Comparison of ENCODE assay signal across 33 cellular contexts in the genomic region with DNA sequence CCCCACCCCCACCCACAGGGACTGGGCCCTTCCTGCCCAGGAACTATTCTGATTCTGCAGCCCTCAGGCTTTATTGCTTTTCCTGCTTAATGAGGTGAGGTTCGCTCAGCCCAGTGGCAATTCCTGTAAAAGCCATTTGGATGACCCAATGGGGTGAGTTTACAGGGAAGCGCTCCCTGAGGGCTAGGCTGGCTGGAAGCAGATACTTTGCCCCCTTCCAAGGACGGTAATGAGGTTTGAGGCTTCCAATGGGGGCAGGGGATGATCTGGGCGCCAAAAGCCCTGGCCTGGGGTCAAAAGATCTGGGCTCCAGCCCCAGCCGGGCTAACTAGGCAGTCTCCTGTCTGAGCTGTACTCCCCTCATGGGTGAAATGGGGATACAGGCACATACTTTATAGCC. TPM values are rescaled to one million over a fixed set of nuclear protein-coding genes. Genes with fewer than 3 reads are reported as not detected.
DNase-seq lines count a peak whose midpoint lies in the region; ATAC-seq, FAIRE-seq and TF ChIP-seq lines count a peak whose summit lies in the region.
"Had no signal": no experiment of that assay in that cellular context is flagged by ENCODE, and none has a peak within 500 bp of the region (broad histone marks: within the 10 kb centered on the region; RNA-seq: fewer than 3 reads in every experiment).

No MANE protein-coding gene starts in this region.

- H3F3A ChIP-seq in SK-N-SH (replicated peaks; ENCODE audit: insufficient read depth), result peaks cover 12% of the 10 kb centered on the region

- H3K4me3 Mint-ChIP-seq in nephron progenitor cell, result no peak overlapping the region
- H3K4me3 Mint-ChIP-seq: activated CD4-positive, alpha-beta memory T cell treated with anti-CD3 and anti-CD28 coated beads for 36 hours; activated T-cell treated with anti-CD3 and anti-CD28 coated beads, Interleukin-2, amount 50 U/mL, for 72 hours; central memory CD8-positive, alpha-beta T cell; dendritic cell treated with granulocyte-macrophage colony-stimulating factor and Interleukin-4, amounts not matched to agents 40 ng/mL and 50 ng/mL, for 4 days; endodermal cell; stimulated activated naive CD8-positive, alpha-beta T cell treated with anti-CD3 and anti-CD28 coated beads, Interleukin-15, Interleukin-2, amounts not matched to agents 100 ng/mL and 50 ng/mL, for 24 hours had no signal

- H3K27me3 ChIP-seq in SK-N-SH (ENCODE audit: insufficient read depth), result no peaks in the 10 kb centered on the region
- H3K27me3 ChIP-seq in esophagus muscularis mucosa, result no peaks in the 10 kb centered on the region
- H3K27me3 ChIP-seq in vagina, result no peaks in the 10 kb centered on the region
- H3K27me3 ChIP-seq: foreskin keratinocyte, hepatocyte, right atrium auricular region, thyroid gland had no signal

- intact Hi-C loops in esophagus muscularis mucosa (cut with DNase I) (no loop called here), vagina (cut with DNase I) (no loop called here)

- no peak overlapping the region for H3K9ac ChIP-seq in SK-N-SH
- H3K9ac ChIP-seq: parathyroid adenoma had no signal

- H3K27ac ChIP-seq in SK-N-SH (ENCODE audit: low read depth in 2 of 2, low read length in 1 of 2), result no peak overlapping the region
- H3K27ac ChIP-seq in esophagus muscularis mucosa (replicated peaks in 1 of 4), result peak overlapping the region in 3 of 4 donors; percentile 19 to 40 (median 23)
- peak overlapping the region; percentile 72 for H3K27ac ChIP-seq in vagina
- H3K27ac ChIP-seq in coronary artery, result peak overlapping the region in 1 of 2 donors; percentile 31
- H3K27ac ChIP-seq: 22Rv1, foreskin keratinocyte, hepatocyte, parathyroid adenoma, thyroid gland had no signal

- POLR2A ChIA-PET in SK-N-SH (lab: Yijun Ruan, JAX), result no interaction called here

- TF ChIP-seq EP300 in SK-N-SH (IDR thresholded peaks at IDR 0.05; ENCODE audit: borderline replicate concordance in 1 of 2, low read depth in 1 of 2, low read length in 1 of 2) (no peak), esophagus muscularis mucosa (IDR thresholded peaks at IDR 0.05) (no peak)

- no peaks in the 10 kb centered on the region for H3K9me3 ChIP-seq in SK-N-SH
- H3K9me3 ChIP-seq in esophagus muscularis mucosa, result no peaks in the 10 kb centered on the region
- H3K9me3 ChIP-seq in vagina, result no peaks in the 10 kb centered on the region
- H3K9me3 ChIP-seq: right atrium auricular region, thyroid gland had no signal

- no peaks in the 10 kb centered on the region for H3K36me3 ChIP-seq in SK-N-SH (replicated peaks in 1 of 2; ENCODE audit: control insufficient read depth in 1 of 2, insufficient read depth in 2 of 2, low read length in 1 of 2)
- no peaks in the 10 kb centered on the region for H3K36me3 ChIP-seq in esophagus muscularis mucosa
- no peaks in the 10 kb centered on the region for H3K36me3 ChIP-seq in vagina
- H3K36me3 ChIP-seq: right atrium auricular region, thyroid gland had no signal

- H3K9me3 Mint-ChIP-seq in nephron progenitor cell, result peaks cover 14% of the 10 kb centered on the region
- H3K9me3 Mint-ChIP-seq: activated T-cell treated with anti-CD3 and anti-CD28 coated beads, Interleukin-2, amount 50 U/mL, for 72 hours; central memory CD8-positive, alpha-beta T cell; dendritic cell treated with granulocyte-macrophage colony-stimulating factor and Interleukin-4, amounts not matched to agents 40 ng/mL and 50 ng/mL, for 4 days; stimulated activated naive CD8-positive, alpha-beta T cell treated with anti-CD3 and anti-CD28 coated beads, Interleukin-15, Interleukin-2, amounts not matched to agents 100 ng/mL and 50 ng/mL, for 24 hours had no signal

- peaks cover 8 to 13% of the 10 kb centered on the region in 2 experiments; a peak in 3 of 4 replicates for H3K4me1 ChIP-seq in SK-N-SH (ENCODE audit: control insufficient read depth in 1 of 2, insufficient read depth in 2 of 2, low read depth in 1 of 2, low read length in 1 of 2)
- peaks cover 9 to 39% (median 25%) of the 10 kb centered on the region in 4 donors for H3K4me1 ChIP-seq in esophagus muscularis mucosa
- H3K4me1 ChIP-seq in vagina, result peaks cover 40% of the 10 kb centered on the region

- no peaks in the 10 kb centered on the region for H4K20me1 ChIP-seq in SK-N-SH (ENCODE audit: insufficient read depth)

- H3K4me2 ChIP-seq in SK-N-SH, result no peak overlapping the region
- H3K4me2 ChIP-seq: hepatocyte had no signal

- TF ChIP-seq RAD21 in SK-N-SH (IDR thresholded peaks at IDR 0.05; ENCODE audit: low read length), result no peak

- H3K4me3 ChIP-seq in SK-N-SH (ENCODE audit: low read depth in 2 of 2, low read length in 1 of 2) (no peak overlapping the region), esophagus muscularis mucosa (no peak overlapping the region), vagina (no peak overlapping the region), coronary artery (no peak overlapping the region)
- H3K4me3 ChIP-seq: hepatocyte, right atrium auricular region, thyroid gland had no signal

- H3K36me3 Mint-ChIP-seq in nephron progenitor cell (ENCODE audit: low read depth), result peaks cover 5% of the 10 kb centered on the region
- H3K36me3 Mint-ChIP-seq: activated CD4-positive, alpha-beta memory T cell treated with anti-CD3 and anti-CD28 coated beads for 36 hours had no signal

- H2AFZ ChIP-seq in SK-N-SH (ENCODE audit: low read depth), result no peak overlapping the region
- H2AFZ ChIP-seq: hepatocyte, parathyroid adenoma had no signal

- TF ChIP-seq CTCF in SK-N-SH (IDR thresholded peaks at IDR 0.05) (no peak), esophagus muscularis mucosa (IDR thresholded peaks at IDR 0.05) (no peak), nephron progenitor cell (IDR thresholded peaks at IDR 0.05) (no peak), vagina (IDR thresholded peaks at IDR 0.05) (no peak), coronary artery (IDR thresholded peaks at IDR 0.05) (no peak)

- 90% methylated on average over 5 of the region's 5 CpGs for WGBS in SK-N-SH (ENCODE audit: low lambda C conversion rate)
- 63% methylated on average over 2 of the region's 5 CpGs for WGBS in esophagus muscularis mucosa

- no peaks in the 10 kb centered on the region for H3K27me3 Mint-ChIP-seq in nephron progenitor cell (ENCODE audit: low read depth, poor library complexity)
- H3K27me3 Mint-ChIP-seq: activated CD4-positive, alpha-beta memory T cell treated with anti-CD3 and anti-CD28 coated beads for 36 hours had no signal

- peak; percentile 15 for DNase-seq in SK-N-SH
- DNase-seq in esophagus muscularis mucosa (ENCODE audit: extremely low spot score), result no peak
- DNase-seq in nephron progenitor cell, result no peak
- no peak for DNase-seq in vagina (ENCODE audit: extremely low spot score in 2 of 2)
- DNase-seq in frontal cortex (ENCODE audit: low spot score in 2 of 2), result no peak
- no peak for DNase-seq in coronary artery (ENCODE audit: low spot score)
- no peak for DNase-seq in NCI-H526 treated with DMSO at 0.1 percent for 48 hours (lab: John Stamatoyannopoulos, UW)
- DNase-seq: activated CD4-positive, alpha-beta memory T cell treated with anti-CD3 and anti-CD28 coated beads for 36 hours; activated T-cell treated with anti-CD3 and anti-CD28 coated beads, Interleukin-2, amount 50 U/mL, for 72 hours; DMS79; endodermal cell; foreskin keratinocyte; GF-D8; HCEC 1CT; mammary epithelial cell; NCI-H1092; NCI-H1694 treated with DMSO at 0.1 percent for 48 hours; NCI-H2171; RPMI8226; stimulated activated CD4-positive, alpha-beta T cell treated with anti-CD3 and anti-CD28 coated beads, Interleukin-1b, Interleukin-23, amount 100 ng/mL, for 48 hours; stimulated activated CD8-positive, alpha-beta memory T cell treated with anti-CD3 and anti-CD28 coated beads, Interleukin-4, amount 100 ng/mL, for 48 hours; thyroid gland had no signal

- ATAC-seq in SK-N-SH treated with all-trans-retinoic acid at 6 μM for 48 hours, result no peak
- ATAC-seq: activated CD4-positive, CD25-positive, alpha-beta regulatory T cell treated with anti-CD3 and anti-CD28 coated beads, Interleukin-2, amount 50 U/mL, for 24 hours; activated T-cell treated with anti-CD3 and anti-CD28 coated beads, Interleukin-2, amount 50 U/mL, for 72 hours; foreskin keratinocyte had no signal

- peak overlapping the region; percentile 36 for H3K27ac Mint-ChIP-seq in nephron progenitor cell
- H3K27ac Mint-ChIP-seq: activated CD4-positive, alpha-beta memory T cell treated with anti-CD3 and anti-CD28 coated beads for 36 hours; activated T-cell treated with anti-CD3 and anti-CD28 coated beads, Interleukin-2, amount 50 U/mL, for 72 hours; dendritic cell treated with granulocyte-macrophage colony-stimulating factor and Interleukin-4, amounts not matched to agents 40 ng/mL and 50 ng/mL, for 4 days; endodermal cell; stimulated activated naive CD8-positive, alpha-beta T cell treated with anti-CD3 and anti-CD28 coated beads, Interleukin-15, Interleukin-2, amounts not matched to agents 100 ng/mL and 50 ng/mL, for 24 hours had no signal

- no peaks in the 10 kb centered on the region for H3K9me2 ChIP-seq in SK-N-SH

- no peaks in the 10 kb centered on the region for H3K79me2 ChIP-seq in SK-N-SH (ENCODE audit: insufficient read depth)
- H3K79me2 ChIP-seq: hepatocyte, parathyroid adenoma had no signal

- CTCF ChIA-PET in SK-N-SH (lab: Yijun Ruan, JAX), result interaction anchor here (1.1 kb wide), 1 partner anchor 100 kb away, joined by 3 read pairs; no protein-coding TSS in a partner anchor

- H3K4me1 Mint-ChIP-seq in nephron progenitor cell, result peaks cover 17% of the 10 kb centered on the region
- H3K4me1 Mint-ChIP-seq: central memory CD8-positive, alpha-beta T cell had no signal

- TF ChIP-seq POLR2A in esophagus muscularis mucosa (IDR thresholded peaks at IDR 0.05; ENCODE audit: low read depth) (no peak), vagina (IDR thresholded peaks at IDR 0.05) (no peak)

- FAIRE-seq in frontal cortex (lab: Jason Lieb, UNC), result no peak

TF ChIP-seq in SK-N-SH, 30 proteins besides CTCF, POLR2A, EP300 and RAD21 (continues in another document):
- TF ChIP-seq SIN3A (IDR thresholded peaks at IDR 0.05; ENCODE audit: borderline replicate concordance, low read depth, low read length) (no peak), RXRA (IDR thresholded peaks at IDR 0.05; ENCODE audit: borderline replicate concordance, low read depth) (no peak)

TF ChIP-seq in SK-N-SH treated with all-trans-retinoic acid at 6 μM for 48 hours, 23 proteins besides CTCF, POLR2A, EP300 and RAD21 (continues in another document):
- TF ChIP-seq ARNTL (CRISPR knock-in tag; IDR thresholded peaks at IDR 0.05; ENCODE audit: borderline replicate concordance, low read depth) (no peak), BACH2 (CRISPR knock-in tag; IDR thresholded peaks at IDR 0.05; ENCODE audit: borderline replicate concordance) (no peak), TOX (CRISPR knock-in tag; IDR thresholded peaks at IDR 0.05; ENCODE audit: borderline replicate concordance) (no peak)

RNA-seq across cellular contexts. Expression of a gene that starts 41.8 kb away (rescaled TPM):
- 1.0 and 1.2 TPM in 2 replicates for polyA plus RNA-seq in SK-N-SH (2012; rRNA removed)
- 0.18 and 0.33 TPM in 2 replicates for polyA plus RNA-seq in SK-N-SH (2012; cell fraction: cytosol; rRNA removed)
- 7.0 and 8.8 TPM in 2 replicates for polyA plus RNA-seq in SK-N-SH (2012; cell fraction: nucleus; rRNA removed)
- 10 to 100 TPM in 3 of 4 donors, 1 to 10 TPM in 1; 6.1 to 25.7 (median 15.3) TPM for total RNA-seq in esophagus muscularis mucosa
- 38.1 TPM for total RNA-seq in vagina
- total RNA-seq in frontal cortex, result 0.41 TPM
- total RNA-seq: activated CD4-positive, alpha-beta memory T cell treated with anti-CD3 and anti-CD28 coated beads for 36 hours; SK-MEL-5; T-helper 1 cell treated with Interleukin-12 subunit alpha and Interleukin-12 subunit beta and Interleukin-4 antibody, amounts not matched to agents 30 ng/mL and 1 ng/mL, for 36 hours had no signal
- polyA plus RNA-seq: mammary epithelial cell had no signal

Comparison
In these comparisons a context has a peak if more than half of its experiments do, and no peak if none do; other contexts are left out.
1. H3K27ac ChIP-seq: peak in esophagus muscularis mucosa (3 of 4) and vagina (single experiment); none in SK-N-SH (0 of 2).